10 cellular contexts compared by ENCODE assay signal in genomic region chr17:10251212-10251948, GRCh38. TPM values are rescaled to one million over a fixed set of nuclear protein-coding genes. Genes with fewer than 3 reads are reported as not detected.
DNase-seq lines count a peak whose midpoint lies in the region; ATAC-seq, FAIRE-seq and TF ChIP-seq lines count a peak whose summit lies in the region.
"Had no signal": no experiment of that assay in that cellular context is flagged by ENCODE, and none has a peak within 500 bp of the region (broad histone marks: within the 10 kb centered on the region; RNA-seq: fewer than 3 reads in every experiment).

No MANE protein-coding gene starts in this region.

- intact Hi-C loops in lower lobe of right lung (cut with DNase I): no loop called here

- TF ChIP-seq RAD21 in A549 (conservative IDR thresholded peaks at IDR 0.05 in 1 of 2, IDR thresholded peaks at IDR 0.05 in 1 of 2): no peak

- H3K4me3 ChIP-seq in A549 (no peak overlapping the region), lower lobe of right lung (no peak overlapping the region)

- TF ChIP-seq CTCF in A549 (IDR thresholded peaks at IDR 0.05): no peak
- no peak for TF ChIP-seq CTCF in lower lobe of right lung (IDR thresholded peaks at IDR 0.05)

- no peak overlapping the region for H3K4me2 ChIP-seq in A549

- POLR2A ChIA-PET in A549 (lab: Yijun Ruan, JAX): no interaction called here

- TF ChIP-seq EP300 in A549 (IDR thresholded peaks at IDR 0.05): no peak

- TF ChIP-seq POLR2A in A549 (IDR thresholded peaks at IDR 0.05; ENCODE audit: low read length) (no peak), erythroblast (IDR thresholded peaks at IDR 0.05; ENCODE audit: low read length) (no peak)

- H3K27me3 ChIP-seq in lower lobe of right lung (ENCODE audit: low read depth): no peaks in the 10 kb centered on the region

- H3K27ac ChIP-seq in A549 (no peak overlapping the region), lower lobe of right lung (no peak overlapping the region)

- WGBS in A549 (ENCODE audit: missing lambda C conversion rate): 32% methylated on average over 11 of the region's 11 CpGs

- DNase-seq in A549 (ENCODE audit: low read depth in 1 of 2, low spot score in 1 of 2) (no peak), erythroblast (lab: John Stamatoyannopoulos, UW) (no peak), left lobe of liver (ENCODE audit: low spot score) (no peak), lower lobe of right lung (no peak)
- DNase-seq: NCI-H526 treated with DMSO at 0.1 percent for 48 hours, T1000 had no signal

- H3K4me1 ChIP-seq in A549 (no peaks in the 10 kb centered on the region), lower lobe of right lung (no peaks in the 10 kb centered on the region)

- no peaks in the 10 kb centered on the region for H3K36me3 ChIP-seq in lower lobe of right lung

- no peak for FAIRE-seq in A549 (lab: Jason Lieb, UNC)

- ATAC-seq in A549 (0 out of 6 replicates have a peak, but pooled peaks of 1 of the 2 experiments have one; percentile 19), GM18873 (IDR thresholded peaks at IDR 0.05; ENCODE audit: low FRiP score, unreplicated experiment) (peak; percentile 85), HG02610 (IDR thresholded peaks at IDR 0.05; ENCODE audit: unreplicated experiment) (peak; percentile 95), HG03575 (IDR thresholded peaks at IDR 0.05; ENCODE audit: extremely low read depth, insufficient number of reproducible peaks, low FRiP score, unreplicated experiment) (peak; percentile 41), left lobe of liver (no peak), HG03159 (IDR thresholded peaks at IDR 0.05; ENCODE audit: unreplicated experiment) (no peak), lower lobe of right lung (no peak)

- CTCF ChIA-PET in A549 (lab: Yijun Ruan, JAX): no interaction called here

- H3K9me3 ChIP-seq in A549 (no peaks in the 10 kb centered on the region), lower lobe of right lung (no peaks in the 10 kb centered on the region)

TF ChIP-seq in A549, 52 proteins besides CTCF, POLR2A, EP300 and RAD21:
- TF ChIP-seq CBX2 (IDR thresholded peaks at IDR 0.05; ENCODE audit: borderline replicate concordance, low read depth): no peak
- TF ChIP-seq MYC (IDR thresholded peaks at IDR 0.05; ENCODE audit: borderline replicate concordance, low read length): no peak
- TF ChIP-seq REST (IDR thresholded peaks at IDR 0.05): peak; percentile 65; the same call in 1 of the 2 replicates
- no peak for TF ChIP-seq NPAS2 (CRISPR knock-in tag; IDR thresholded peaks at IDR 0.05; ENCODE audit: borderline replicate concordance)

RNA-seq across cellular contexts. Expression of gene GAS7, which starts 53.0 kb away (rescaled TPM):
- polyA plus RNA-seq in A549 (2011; rRNA removed) (1.5 and 1.6 TPM in 2 replicates), A549 (2017; fragmentation: RNase III; extraction: RNeasy Plus Mini Kit Qiagen cat#74134 plus additional on column Dnase treatment) (1.2 to 1.4 TPM (median 1.3 TPM) in 3 replicates)
- polyA plus RNA-seq in A549 (2012; cell fraction: cytosol; rRNA removed): 1.3 and 1.7 TPM in 2 replicates
- 0.62 and 1.3 TPM in 2 replicates for polyA plus RNA-seq in A549 (2012; cell fraction: nucleus; rRNA removed)
- 1.2 and 1.6 TPM in 2 replicates for polyA minus RNA-seq in A549 (2011; rRNA and poly(A)+ RNA removed)
- total RNA-seq in left lobe of liver (2.4 TPM), lower lobe of right lung (54.1 TPM)

Comparison
In these comparisons a context has a peak if more than half of its experiments do, and no peak if none do; other contexts are left out.
1. ATAC-seq: peak in GM18873 (single experiment), HG02610 (single experiment) and HG03575 (single experiment); none in left lobe of liver (single experiment), HG03159 (single experiment) and lower lobe of right lung (0 of 2).
2. RNA of gene GAS7, which starts 53.0 kb away (total RNA-seq): 54.1 TPM in lower lobe of right lung (single experiment); 2.4 TPM in left lobe of liver (single experiment); every median in the first group is over 10 times any median in the second.